Comparison of ENCODE assay signal across 16 cellular contexts in genomic region chr5:81290146-81290545, GRCh38. TPM values are rescaled to one million over a fixed set of nuclear protein-coding genes. Genes with fewer than 3 reads are reported as not detected.
DNase-seq lines count a peak whose midpoint lies in the region; ATAC-seq and TF ChIP-seq lines count a peak whose summit lies in the region.
"Had no signal": no experiment of that assay in that cellular context is flagged by ENCODE, and none has a peak within 500 bp of the region (broad histone marks: within the 10 kb centered on the region; RNA-seq: fewer than 3 reads in every experiment).

No MANE protein-coding gene starts in this region.

- H3K36me3 ChIP-seq in BLaER1 = peaks cover 33% of the 10 kb centered on the region

- H3K9me3 ChIP-seq in BLaER1 = peaks cover 52% of the 10 kb centered on the region

- H3K4me1 ChIP-seq in BLaER1 = peaks cover 6% of the 10 kb centered on the region; the same call in 1 of the 2 replicates

- peaks cover 17% of the 10 kb centered on the region for H3K4me1 Mint-ChIP-seq in osteocyte (ENCODE audit: unreplicated experiment)
- H3K4me1 Mint-ChIP-seq: H9 had no signal

- TF ChIP-seq CTCF in astrocyte of the spinal cord (IDR thresholded peaks at IDR 0.05; ENCODE audit: low read depth, low read length) = no peak
- no peak for TF ChIP-seq CTCF in osteocyte (IDR thresholded peaks at IDR 0.05)

- no peak for ATAC-seq in GM21381 (IDR thresholded peaks at IDR 0.05; ENCODE audit: unreplicated experiment)
- ATAC-seq: HepG2, K562 had no signal

- no peak overlapping the region for H3K4me3 Mint-ChIP-seq in osteocyte (ENCODE audit: unreplicated experiment)
- H3K4me3 Mint-ChIP-seq: H9 had no signal

- no peaks in the 10 kb centered on the region; the same call in 1 of the 2 replicates for H4K20me1 ChIP-seq in BLaER1

- peaks cover 14% of the 10 kb centered on the region for H3K36me3 Mint-ChIP-seq in osteocyte (ENCODE audit: unreplicated experiment)

- H3K27me3 Mint-ChIP-seq in osteocyte (ENCODE audit: unreplicated experiment) = no peaks in the 10 kb centered on the region

- in situ Hi-C loops in astrocyte of the spinal cord (cut with HindIII; ENCODE audit: low sequenced_read_pairs) = no loop called here

- H3K9ac ChIP-seq in BLaER1 = no peak overlapping the region

- no peak overlapping the region for H3K27ac ChIP-seq in BLaER1

- peaks cover 23% of the 10 kb centered on the region for H3K9me3 Mint-ChIP-seq in osteocyte (ENCODE audit: unreplicated experiment)

- no peak overlapping the region for H3K4me3 ChIP-seq in BLaER1
- no peak overlapping the region for H3K4me3 ChIP-seq in astrocyte of the spinal cord (ENCODE audit: low read depth, low read length)
- H3K4me3 ChIP-seq: K562 had no signal

- H3K4me2 ChIP-seq in BLaER1 = 0 out of 2 replicates have a peak overlapping the region, but pooled peaks have one; percentile 14

- DNase-seq in EH (ENCODE audit: low read depth) (peak; percentile 19), astrocyte of the spinal cord (ENCODE audit: low read depth, low spot score) (peak; percentile 30), osteocyte (ENCODE audit: extremely low spot score, unreplicated experiment) (no peak), SKM-1 treated with dmso at 0.1 percent for 144 hours (lab: John Stamatoyannopoulos, UW; ENCODE audit: unreplicated experiment) (no peak), amygdala (lab: John Stamatoyannopoulos, UW) (no peak), medulla oblongata (ENCODE audit: extremely low spot score) (no peak)
- DNase-seq: Calu3, DMS 273 treated with DMSO at 0.1 percent for 48 hours, DMS79, GDM1, GOT3, H9 had no signal

- H3K27ac Mint-ChIP-seq in osteocyte (ENCODE audit: unreplicated experiment) = peak overlapping the region; percentile 8
- H3K27ac Mint-ChIP-seq: H9 had no signal

- no peaks in the 10 kb centered on the region for H3K27me3 ChIP-seq in BLaER1

RNA-seq across cellular contexts. Expression of gene ZCCHC9, which starts 11.2 kb away (rescaled TPM):
- total RNA-seq in osteocyte = 17.3 and 20.9 TPM in 2 replicates

RNA-seq across cellular contexts. Expression of gene CKMT2, which starts 57.0 kb away (rescaled TPM):
- not detected in 2 replicates for total RNA-seq in osteocyte
- total RNA-seq: Calu3, K562 had no signal

Comparison
In these comparisons a context has a peak if more than half of its experiments do, and no peak if none do; other contexts are left out.
1. DNase-seq: peak in EH (single experiment) and astrocyte of the spinal cord (single experiment); none in osteocyte (single experiment), SKM-1 treated with dmso at 0.1 percent for 144 hours (single experiment), amygdala (0 of 56) and medulla oblongata (single experiment).